Comparison of ENCODE assay signal across 17 cellular contexts in genomic region chr16:86293897-86294296, GRCh38.
DNase-seq lines count a peak whose midpoint lies in the region; ATAC-seq and TF ChIP-seq lines count a peak whose summit lies in the region.
"Had no signal": no experiment of that assay in that cellular context is flagged by ENCODE, and none has a peak within 500 bp of the region (broad histone marks: within the 10 kb centered on the region; RNA-seq: fewer than 3 reads in every experiment).

No MANE protein-coding gene starts in this region.

- no peak overlapping the region for H3K4me3 Mint-ChIP-seq in glutamatergic neuron (ENCODE audit: unreplicated experiment)
- H3K4me3 Mint-ChIP-seq: CD14-positive monocyte; CD4-positive, alpha-beta memory T cell; GM23338; HFFc6 had no signal

- no peak for ATAC-seq in right cardiac atrium
- ATAC-seq: GM23338, HCT116 had no signal

- TF ChIP-seq POLR2A in Peyer's patch (IDR thresholded peaks at IDR 0.05) (no peak), stomach (IDR thresholded peaks at IDR 0.05) (no peak)

- intact Hi-C loops in stomach (cut with DNase I; ENCODE audit: low total_unique reads) (no loop called here), right cardiac atrium (cut with DNase I) (no loop called here)

- H3K27me3 ChIP-seq in Peyer's patch = no peaks in the 10 kb centered on the region
- peaks cover 0 to 80% (median 32%) of the 10 kb centered on the region in 3 donors for H3K27me3 ChIP-seq in stomach
- no peaks in the 10 kb centered on the region for H3K27me3 ChIP-seq in right cardiac atrium (ENCODE audit: control insufficient read depth, insufficient read depth)

- H3K27me3 Mint-ChIP-seq in glutamatergic neuron (ENCODE audit: unreplicated experiment) = peaks cover 14% of the 10 kb centered on the region

- peaks cover 73% of the 10 kb centered on the region for H3K4me1 Mint-ChIP-seq in glutamatergic neuron (ENCODE audit: low read depth, unreplicated experiment)
- H3K4me1 Mint-ChIP-seq: CD4-positive, alpha-beta memory T cell had no signal

- TF ChIP-seq CTCF in Peyer's patch (IDR thresholded peaks at IDR 0.05) = no peak
- TF ChIP-seq CTCF in glutamatergic neuron (IDR thresholded peaks at IDR 0.05; ENCODE audit: partially characterized antibody, unreplicated experiment) = no peak
- TF ChIP-seq CTCF in stomach (IDR thresholded peaks at IDR 0.05) = no peak

- 57 to 63% (median 58%) methylated on average over 15 to 16 of the region's 16 CpGs for WGBS in stomach, 5 donors
- 79% methylated on average over 16 of the region's 16 CpGs for WGBS in right cardiac atrium

- H3K4me1 ChIP-seq in Peyer's patch (no peaks in the 10 kb centered on the region), stomach (peaks cover 4 to 25% (median 10%) of the 10 kb centered on the region in 4 donors), right cardiac atrium (ENCODE audit: control insufficient read depth, insufficient read depth, low read length) (no peaks in the 10 kb centered on the region)
- H3K4me1 ChIP-seq: BLaER1 had no signal

- H3K9me3 ChIP-seq in Peyer's patch = no peaks in the 10 kb centered on the region
- no peaks in the 10 kb centered on the region for H3K9me3 ChIP-seq in stomach
- no peaks in the 10 kb centered on the region for H3K9me3 ChIP-seq in right cardiac atrium (ENCODE audit: control insufficient read depth, low read length)
- H3K9me3 ChIP-seq: BLaER1 had no signal

- H3K27ac ChIP-seq in Peyer's patch (peak overlapping the region in 3 of 4 donors; percentile 46 to 82 (median 78)), stomach (peak overlapping the region; percentile 22 to 67 (median 61)), right cardiac atrium (ENCODE audit: low read length) (no peak overlapping the region)
- H3K27ac ChIP-seq: BLaER1 had no signal

- H3K9me3 Mint-ChIP-seq in glutamatergic neuron (ENCODE audit: unreplicated experiment) = peaks cover 9% of the 10 kb centered on the region
- H3K9me3 Mint-ChIP-seq: GM23338, HFFc6 had no signal

- H3K4me3 ChIP-seq in Peyer's patch (no peak overlapping the region), stomach (no peak overlapping the region), right cardiac atrium (ENCODE audit: low read length) (no peak overlapping the region)
- H3K4me3 ChIP-seq: BLaER1, GM23338 had no signal

- H3K36me3 ChIP-seq in Peyer's patch (no peaks in the 10 kb centered on the region), stomach (no peaks in the 10 kb centered on the region)
- H3K36me3 ChIP-seq: BLaER1 had no signal

- no peak for TF ChIP-seq EP300 in stomach (IDR thresholded peaks at IDR 0.05)

- peak overlapping the region; percentile 1 for H3K27ac Mint-ChIP-seq in glutamatergic neuron (ENCODE audit: unreplicated experiment)
- H3K27ac Mint-ChIP-seq: CD14-positive monocyte, GM23338, HFFc6 had no signal

- DNase-seq in Peyer's patch (peak in 1 of 3 donors; percentile 42), glutamatergic neuron (no peak), mesenteric fat pad (ENCODE audit: low spot score) (peak; percentile 65), stomach (no peak), NCI-H2081 treated with DMSO at 0.1 percent for 48 hours (lab: John Stamatoyannopoulos, UW) (no peak), COR-L47 (lab: John Stamatoyannopoulos, UW) (no peak), right cardiac atrium (no peak)
- DNase-seq in stimulated activated CD4-positive, alpha-beta T cell treated with anti-CD3 and anti-CD28 coated beads, Interleukin-4, amount 100 ng/mL, for 24 hours = no peak
- DNase-seq: 8988T; CD4-positive, alpha-beta memory T cell; GDM1; H7; HFFc6 had no signal

- no peaks in the 10 kb centered on the region for H3K36me3 Mint-ChIP-seq in glutamatergic neuron (ENCODE audit: unreplicated experiment)
- H3K36me3 Mint-ChIP-seq: CD14-positive monocyte; CD4-positive, alpha-beta memory T cell had no signal
